21 cellular contexts compared by ENCODE assay signal in the genomic region with DNA sequence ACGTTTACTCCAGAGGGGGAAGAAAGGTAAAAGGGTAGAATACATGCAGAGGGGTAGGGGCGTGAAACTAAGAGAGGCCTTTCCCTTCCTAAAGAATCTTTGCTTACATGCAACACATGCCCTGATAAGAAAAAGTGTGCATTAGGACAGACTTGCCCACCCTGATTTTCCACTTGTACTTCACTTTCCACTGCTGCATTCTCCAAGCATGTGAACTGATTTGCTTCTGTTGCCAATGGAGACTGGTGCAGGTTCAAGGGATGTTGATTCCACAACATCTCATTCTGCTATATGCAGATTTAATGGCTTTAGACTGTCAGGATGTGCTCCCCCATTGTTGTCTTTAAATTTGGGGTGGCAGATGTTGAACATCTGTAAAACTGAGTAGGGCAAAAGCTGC.
"Had no signal": no experiment of that assay in that cellular context is flagged by ENCODE, and none has a peak within 500 bp of the region (broad histone marks: within the 10 kb centered on the region; RNA-seq: fewer than 3 reads in every experiment).

No MANE protein-coding gene starts in this region.

- H3K27ac ChIP-seq: HL-60, RWPE1 had no signal

- H3K27me3 ChIP-seq: MG63 had no signal

- H3K4me3 ChIP-seq: MG63 had no signal

- ATAC-seq: SK-N-SH treated with all-trans-retinoic acid at 6 μM for 48 hours had no signal

- H3K9me3 ChIP-seq: MG63 had no signal

- DNase-seq: Karpas-422, KG1, MG63, NCI-H1092, NCI-H1105 treated with DMSO at 0.1 percent for 48 hours, NCI-H1417 treated with DMSO at 0.1 percent for 48 hours, NCI-H146, NCI-H1694 treated with DMSO at 0.1 percent for 48 hours, NCI-H1930, NCI-H2081, NCI-H2107, NCI-H226, NCI-H446, NCI-H510A, NCI-H524 treated with DMSO at 0.1 percent for 48 hours, NCI-H69, NCI-H774, SHP77 had no signal

- H3K36me3 ChIP-seq: MG63 had no signal
